Comparison of ENCODE assay signal across 8 cellular contexts in genomic region chr2:168246072-168246482, GRCh38. TPM values are rescaled to one million over a fixed set of nuclear protein-coding genes. Genes with fewer than 3 reads are reported as not detected.
DNase-seq lines count a peak whose midpoint lies in the region; ATAC-seq, FAIRE-seq and TF ChIP-seq lines count a peak whose summit lies in the region.

No MANE protein-coding gene starts in this region.

- H3K36me3 Mint-ChIP-seq in activated T-cell treated with anti-CD3 and anti-CD28 coated beads, Interleukin-2, amount 50 U/mL, for 4 hours (ENCODE audit: insufficient read depth) = peaks cover 3% of the 10 kb centered on the region
- H3K36me3 Mint-ChIP-seq in astrocyte (ENCODE audit: low read depth, unreplicated experiment) (no peaks in the 10 kb centered on the region), type B pancreatic cell (peaks cover 4% of the 10 kb centered on the region)

- H3K27ac Mint-ChIP-seq in astrocyte (ENCODE audit: unreplicated experiment) (peak overlapping the region; percentile 95), type B pancreatic cell (peak overlapping the region; percentile 85)

- H3K4me3 Mint-ChIP-seq in activated T-cell treated with anti-CD3 and anti-CD28 coated beads, Interleukin-2, amount 50 U/mL, for 4 hours = peak overlapping the region; percentile 94
- H3K4me3 Mint-ChIP-seq in astrocyte (ENCODE audit: unreplicated experiment) (peak overlapping the region; percentile 96), type B pancreatic cell (peak overlapping the region; percentile 94)

- peaks cover 40% of the 10 kb centered on the region for H4K20me1 ChIP-seq in astrocyte (ENCODE audit: insufficient read depth, low read length)

- H3K79me2 ChIP-seq in astrocyte (ENCODE audit: insufficient read depth, low read length) = peaks cover 55% of the 10 kb centered on the region

- no peak for FAIRE-seq in astrocyte (lab: Jason Lieb, UNC)

- peak overlapping the region; percentile 71 for H2AFZ ChIP-seq in astrocyte (ENCODE audit: low read depth, low read length)

- H3K27me3 ChIP-seq in astrocyte (ENCODE audit: insufficient read depth, low read length) = no peaks in the 10 kb centered on the region
- H3K27me3 ChIP-seq in left lung = no peaks in the 10 kb centered on the region

- no peak for ATAC-seq in activated T-cell treated with anti-CD3 and anti-CD28 coated beads, Interleukin-2, amount 50 U/mL, for 4 hours
- peak; percentile 26 for ATAC-seq in left lung

- peaks cover 39% of the 10 kb centered on the region for H3K4me1 Mint-ChIP-seq in activated T-cell treated with anti-CD3 and anti-CD28 coated beads, Interleukin-2, amount 50 U/mL, for 4 hours (ENCODE audit: low read depth)
- peaks cover 7% of the 10 kb centered on the region for H3K4me1 Mint-ChIP-seq in astrocyte (ENCODE audit: low read depth, unreplicated experiment)
- H3K4me1 Mint-ChIP-seq in type B pancreatic cell (ENCODE audit: unreplicated experiment) = peaks cover 39% of the 10 kb centered on the region

- intact Hi-C loops in left lung (cut with DNase I) = no loop called here

- peak overlapping the region; percentile 89 for H3K4me3 ChIP-seq in astrocyte (ENCODE audit: insufficient read depth, low read depth, low read length)
- H3K4me3 ChIP-seq in left lung = peak overlapping the region; percentile 76

- H3K27ac ChIP-seq in astrocyte (ENCODE audit: low read depth, low read length) (peak overlapping the region; percentile 76), left lung (peak overlapping the region; percentile 76 to 83)

- TF ChIP-seq CTCF in astrocyte (IDR thresholded peaks at IDR 0.05; ENCODE audit: insufficient read depth, low read depth, low read length) (no peak), left lung (IDR thresholded peaks at IDR 0.05) (peak in 1 of 2 donors; percentile 9), type B pancreatic cell (conservative IDR thresholded peaks at IDR 0.05) (no peak)

- no peaks in the 10 kb centered on the region for H3K9me3 ChIP-seq in astrocyte (ENCODE audit: insufficient read depth, low read depth, low read length)
- H3K9me3 ChIP-seq in left lung = no peaks in the 10 kb centered on the region

- H3K9ac ChIP-seq in astrocyte (ENCODE audit: low read length) = peak overlapping the region; percentile 85

- H3K9me3 Mint-ChIP-seq in activated T-cell treated with anti-CD3 and anti-CD28 coated beads, Interleukin-2, amount 50 U/mL, for 4 hours = no peaks in the 10 kb centered on the region
- H3K9me3 Mint-ChIP-seq in astrocyte (ENCODE audit: unreplicated experiment) = no peaks in the 10 kb centered on the region
- no peaks in the 10 kb centered on the region for H3K9me3 Mint-ChIP-seq in type B pancreatic cell

- peak overlapping the region; percentile 98 for H3K4me2 ChIP-seq in astrocyte (ENCODE audit: low read length)

- H3K4me1 ChIP-seq in astrocyte (ENCODE audit: insufficient read depth, low read length) (peaks cover 15% of the 10 kb centered on the region), left lung (peaks cover 6 to 25% of the 10 kb centered on the region in 2 donors)

- H3K36me3 ChIP-seq in astrocyte (ENCODE audit: insufficient read depth, low read length) (no peaks in the 10 kb centered on the region), left lung (no peaks in the 10 kb centered on the region)

- no peak for DNase-seq in activated T-cell treated with anti-CD3 and anti-CD28 coated beads, Interleukin-2, amount 50 U/mL, for 4 hours
- no peak for DNase-seq in activated T-cell treated with anti-CD3 and anti-CD28 coated beads, Interleukin-2, amount 50 U/mL, for 48 hours
- DNase-seq in astrocyte (ENCODE audit: low read depth) (peak; percentile 16), left lung (no peak), type B pancreatic cell (ENCODE audit: extremely low spot score, unreplicated experiment) (no peak), RPMI8226 (no peak), DMS153 treated with DMSO at 0.1 percent for 48 hours (lab: John Stamatoyannopoulos, UW; ENCODE audit: unreplicated experiment) (no peak)
- DNase-seq in activated CD4-positive, alpha-beta T cell treated with anti-CD3 and anti-CD28 coated beads for 48 hours = no peak

- no peaks in the 10 kb centered on the region for H3K27me3 Mint-ChIP-seq in activated T-cell treated with anti-CD3 and anti-CD28 coated beads, Interleukin-2, amount 50 U/mL, for 4 hours (ENCODE audit: low read depth)
- no peaks in the 10 kb centered on the region for H3K27me3 Mint-ChIP-seq in astrocyte (ENCODE audit: low read depth, unreplicated experiment)
- no peaks in the 10 kb centered on the region for H3K27me3 Mint-ChIP-seq in type B pancreatic cell

RNA-seq across cellular contexts. Expression of gene STK39, which starts 1.3 kb away (rescaled TPM):
- total RNA-seq in activated T-cell treated with anti-CD3 and anti-CD28 coated beads, Interleukin-2, amount 50 U/mL, for 4 hours = 10 to 100 TPM; 24.9 to 31.9 (median 31.5) TPM
- total RNA-seq in astrocyte (23.4 and 26.6 TPM in 2 replicates), left lung (10 to 100 TPM; 15.7 to 28.6 TPM), type B pancreatic cell (ENCODE audit: low replicate concordance) (22.0 and 26.2 TPM in 2 replicates)
